Comparison of ENCODE assay signal across 9 cellular contexts in the genomic region with DNA sequence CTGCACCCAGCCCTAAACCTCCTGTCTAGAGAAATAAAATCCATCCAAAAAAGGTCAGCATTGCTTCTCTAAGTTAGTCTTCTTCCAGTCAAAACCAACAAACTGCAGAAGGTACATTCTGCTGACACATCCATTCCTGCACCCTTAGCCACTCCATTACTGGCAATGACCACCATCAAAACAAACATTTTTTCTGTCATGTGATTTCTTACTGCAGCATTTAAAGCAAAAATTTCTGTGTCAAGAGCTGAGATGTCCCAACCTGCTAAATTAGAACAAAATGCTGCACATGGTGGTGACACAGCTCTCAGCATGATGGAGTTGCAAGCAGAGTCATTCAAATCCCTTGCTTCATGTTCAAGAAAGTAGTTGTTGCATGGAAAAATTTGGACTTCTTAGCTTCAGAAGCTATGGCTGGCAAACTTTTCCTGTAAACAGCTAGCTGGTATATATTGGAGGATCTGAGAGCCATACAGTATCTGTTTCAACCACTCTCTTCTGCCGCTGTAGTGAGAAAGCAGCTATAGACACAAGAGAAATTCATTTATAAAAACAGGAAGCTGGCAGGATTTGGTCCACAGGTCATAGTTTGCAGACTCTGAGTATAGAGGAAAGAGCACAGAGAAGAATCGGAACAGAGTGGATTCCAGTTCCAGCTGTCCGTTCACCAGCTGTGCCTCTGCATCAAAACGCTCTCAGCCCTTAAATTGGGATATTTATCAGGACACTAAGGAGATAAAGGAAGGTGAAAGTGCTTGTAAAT. TPM values are rescaled to one million over a fixed set of nuclear protein-coding genes. Genes with fewer than 3 reads are reported as not detected.
DNase-seq lines count a peak whose midpoint lies in the region; ATAC-seq, FAIRE-seq and TF ChIP-seq lines count a peak whose summit lies in the region.
"Had no signal": no experiment of that assay in that cellular context is flagged by ENCODE, and none has a peak within 500 bp of the region (broad histone marks: within the 10 kb centered on the region; RNA-seq: fewer than 3 reads in every experiment).

No MANE protein-coding gene starts in this region.

- H3K9me3 Mint-ChIP-seq in astrocyte (ENCODE audit: unreplicated experiment) = no peaks in the 10 kb centered on the region

- TF ChIP-seq POLR2A in GM18505 (IDR thresholded peaks at IDR 0.05; ENCODE audit: borderline replicate concordance, extremely low read depth, insufficient read depth, insufficient read length) = no peak

- H3K27ac ChIP-seq in astrocyte (ENCODE audit: low read depth, low read length) = no peak overlapping the region

- peaks cover 3% of the 10 kb centered on the region for H3K27me3 Mint-ChIP-seq in astrocyte (ENCODE audit: low read depth, unreplicated experiment)

- H3K4me3 Mint-ChIP-seq in astrocyte (ENCODE audit: unreplicated experiment) = no peak overlapping the region

- no peaks in the 10 kb centered on the region for H4K20me1 ChIP-seq in astrocyte (ENCODE audit: insufficient read depth, low read length)

- H3K4me1 ChIP-seq in astrocyte (ENCODE audit: insufficient read depth, low read length) (peaks cover 11% of the 10 kb centered on the region), HAP-1 (no peaks in the 10 kb centered on the region)

- no peak overlapping the region for H2AFZ ChIP-seq in astrocyte (ENCODE audit: low read depth, low read length)

- H3K9me3 ChIP-seq in astrocyte (ENCODE audit: insufficient read depth, low read depth, low read length) (no peaks in the 10 kb centered on the region), HAP-1 (no peaks in the 10 kb centered on the region)

- in situ Hi-C loops in HAP-1 (cut with MboI; ENCODE audit: low sequenced_read_pairs) = no loop called here

- peak overlapping the region; percentile 91 for H3K27ac Mint-ChIP-seq in astrocyte (ENCODE audit: unreplicated experiment)

- H3K4me3 ChIP-seq in astrocyte (ENCODE audit: insufficient read depth, low read depth, low read length) (no peak overlapping the region), HAP-1 (no peak overlapping the region)
- H3K4me3 ChIP-seq: SK-N-MC had no signal

- no peaks in the 10 kb centered on the region for H3K79me2 ChIP-seq in astrocyte (ENCODE audit: insufficient read depth, low read length)

- FAIRE-seq in astrocyte (lab: Jason Lieb, UNC) = peak; percentile 39

- peaks cover 42% of the 10 kb centered on the region for H3K4me1 Mint-ChIP-seq in astrocyte (ENCODE audit: low read depth, unreplicated experiment)

- no peaks in the 10 kb centered on the region for H3K27me3 ChIP-seq in astrocyte (ENCODE audit: insufficient read depth, low read length)
- no peaks in the 10 kb centered on the region for H3K27me3 ChIP-seq in HAP-1 (ENCODE audit: low read depth)

- TF ChIP-seq CTCF in astrocyte (IDR thresholded peaks at IDR 0.05; ENCODE audit: insufficient read depth, low read depth, low read length) (no peak), omental fat pad (IDR thresholded peaks at IDR 0.05) (no peak)

- DNase-seq in astrocyte (ENCODE audit: low read depth) (peak; percentile 74), omental fat pad (ENCODE audit: low spot score) (no peak), activated gamma-delta T cell treated with Interleukin-2 at 50 U/mL for 16 hours (no peak), HAP-1 (ENCODE audit: low spot score in 2 of 2) (no peak)
- DNase-seq in activated effector memory CD4-positive, alpha-beta T cell treated with anti-CD3 and anti-CD28 coated beads, Interleukin-2, amount 50 U/mL, for 16 hours = no peak

- H3K36me3 ChIP-seq in astrocyte (ENCODE audit: insufficient read depth, low read length) (no peaks in the 10 kb centered on the region), HAP-1 (replicated peaks) (no peaks in the 10 kb centered on the region)

- ATAC-seq in GM18505 (IDR thresholded peaks at IDR 0.05; ENCODE audit: unreplicated experiment) = peak; percentile 66
- peak; percentile 67 for ATAC-seq in HG02759 (IDR thresholded peaks at IDR 0.05; ENCODE audit: unreplicated experiment)
- ATAC-seq in omental fat pad (ENCODE audit: low FRiP score) = peak; percentile 77
- no peak for ATAC-seq in GM21360 (IDR thresholded peaks at IDR 0.05; ENCODE audit: unreplicated experiment)

- H3K36me3 Mint-ChIP-seq in astrocyte (ENCODE audit: low read depth, unreplicated experiment) = peaks cover 2% of the 10 kb centered on the region

- peak overlapping the region; percentile 27 for H3K4me2 ChIP-seq in astrocyte (ENCODE audit: low read length)

- H3K9ac ChIP-seq in astrocyte (ENCODE audit: low read length) = no peak overlapping the region

RNA-seq across cellular contexts. Expression of gene RUBCNL, which starts 17.4 kb away (rescaled TPM):
- 1.3 and 1.5 TPM in 2 replicates for total RNA-seq in astrocyte
- 10 to 100 TPM in 1 of 4 donors, 1 to 10 TPM in 3; 4.0 to 21.9 (median 6.8) TPM for total RNA-seq in omental fat pad
